ENCODE assay signal across 20 cellular contexts in genomic region chr2:201830666-201831065, GRCh38. TPM values are rescaled to one million over a fixed set of nuclear protein-coding genes. Genes with fewer than 3 reads are reported as not detected.
A peak's percentile ranks its signal among the peaks of the same experiment; 100 is the strongest.
DNase-seq lines count a peak whose midpoint lies in the region; ATAC-seq and TF ChIP-seq lines count a peak whose summit lies in the region.
"Had no signal": no experiment of that assay in that cellular context is flagged by ENCODE, and none has a peak within 500 bp of the region (broad histone marks: within the 10 kb centered on the region; RNA-seq: fewer than 3 reads in every experiment).

No MANE protein-coding gene starts in this region.

- H3K4me2 ChIP-seq in mammary epithelial cell (ENCODE audit: insufficient read depth, low read depth, low read length), result no peak overlapping the region

- ATAC-seq in HG03097 (IDR thresholded peaks at IDR 0.05; ENCODE audit: low FRiP score, unreplicated experiment) (no peak), GM19324 (IDR thresholded peaks at IDR 0.05; ENCODE audit: low FRiP score, unreplicated experiment) (no peak)
- ATAC-seq: HepG2, Right ventricle myocardium inferior had no signal

- no peak for TF ChIP-seq CTCF in mammary epithelial cell (conservative IDR thresholded peaks at IDR 0.05 in 1 of 2, IDR thresholded peaks at IDR 0.05 in 1 of 2; ENCODE audit: extremely low read depth in 1 of 2, insufficient read depth in 1 of 2, low read depth in 1 of 2, low read length in 2 of 2)
- no peak for TF ChIP-seq CTCF in breast epithelium (IDR thresholded peaks at IDR 0.05)
- no peak for TF ChIP-seq CTCF in Caco-2 (IDR thresholded peaks at IDR 0.05; ENCODE audit: insufficient read depth in 1 of 2, low read depth in 1 of 2, low read length in 1 of 2, severe bottlenecking in 1 of 2, unreplicated experiment in 1 of 2)

- CTCF ChIA-PET in mammary epithelial cell (lab: Charles Lee; ENCODE audit: low non-redundant PET), result no interaction called here
- CTCF ChIA-PET in Caco-2 (lab: Charles Lee), result no interaction called here

- H3K4me1 ChIP-seq in mammary epithelial cell (ENCODE audit: insufficient read depth, low read length) (peaks cover 68% of the 10 kb centered on the region), breast epithelium (no peaks in the 10 kb centered on the region), Caco-2 (no peaks in the 10 kb centered on the region)
- H3K4me1 ChIP-seq: BE2C, Peyer's patch had no signal

- H3K27ac ChIP-seq in mammary epithelial cell (ENCODE audit: insufficient read depth, low read depth, low read length), result no peak overlapping the region
- H3K27ac ChIP-seq in breast epithelium, result no peak overlapping the region
- H3K27ac ChIP-seq: 22Rv1, Peyer's patch had no signal

- H3K36me3 Mint-ChIP-seq in Caco-2 (ENCODE audit: insufficient read depth, unreplicated experiment), result no peaks in the 10 kb centered on the region

- no peaks in the 10 kb centered on the region for H3K27me3 Mint-ChIP-seq in Caco-2 (ENCODE audit: insufficient read depth, unreplicated experiment)

- BruUV-seq in mammary epithelial cell (replicated peaks; lab: Mats Ljungman, UMichigan) (no TSS peak), Caco-2 (replicated peaks; lab: Mats Ljungman, UMichigan) (no TSS peak)

- TF ChIP-seq POLR2A in breast epithelium (IDR thresholded peaks at IDR 0.05), result no peak

- H3K4me1 Mint-ChIP-seq in Caco-2 (ENCODE audit: low read depth, unreplicated experiment), result no peaks in the 10 kb centered on the region

- H3K27ac Mint-ChIP-seq in Caco-2 (ENCODE audit: unreplicated experiment), result no peak overlapping the region
- H3K27ac Mint-ChIP-seq: CD4-positive, alpha-beta T cell had no signal

- POLR2A ChIA-PET in Caco-2 (lab: Charles Lee), result no interaction called here

- H3K9me3 ChIP-seq in mammary epithelial cell (replicated peaks; ENCODE audit: insufficient read depth, low read length), result no peaks in the 10 kb centered on the region
- no peaks in the 10 kb centered on the region for H3K9me3 ChIP-seq in breast epithelium
- H3K9me3 ChIP-seq in Caco-2, result no peaks in the 10 kb centered on the region
- H3K9me3 ChIP-seq: BE2C, MG63, Peyer's patch had no signal

- WGBS in mammary epithelial cell (ENCODE audit: low coverage, missing lambda C conversion rate), result 100% methylated on average over 1 of the region's 1 CpG

- in situ Hi-C loops in mammary epithelial cell (cut with MboI; ENCODE audit: low sequenced_read_pairs in 2 of 2), result no loop called here

- no peaks in the 10 kb centered on the region for H3K79me2 ChIP-seq in mammary epithelial cell (ENCODE audit: insufficient read depth, low read length)

- no peak overlapping the region for H3K9ac ChIP-seq in mammary epithelial cell (ENCODE audit: insufficient read depth, low read length)

- H3K27me3 ChIP-seq in mammary epithelial cell (ENCODE audit: insufficient read depth, low read length), result no peaks in the 10 kb centered on the region
- no peaks in the 10 kb centered on the region for H3K27me3 ChIP-seq in breast epithelium
- H3K27me3 ChIP-seq in Caco-2 (replicated peaks; ENCODE audit: control insufficient read depth, insufficient read depth, low read length), result no peaks in the 10 kb centered on the region
- H3K27me3 ChIP-seq: BE2C, MG63, Peyer's patch had no signal

- no peak overlapping the region for H3K4me3 Mint-ChIP-seq in Caco-2 (ENCODE audit: unreplicated experiment)
- H3K4me3 Mint-ChIP-seq: CD4-positive, alpha-beta T cell had no signal

- DNase-seq in mammary epithelial cell, result no peak
- DNase-seq in breast epithelium (ENCODE audit: low spot score in 2 of 2), result no peak
- peak; percentile 17 for DNase-seq in NOMO-1 treated with DMSO at 0.1 percent for 48 hours (lab: John Stamatoyannopoulos, UW; ENCODE audit: unreplicated experiment)
- DNase-seq in kidney tubule cell (ENCODE audit: low spot score), result peak; percentile 39
- DNase-seq in Caco-2, result no peak
- no peak for DNase-seq in NCI-H82 treated with DMSO at 0.1 percent for 48 hours (lab: John Stamatoyannopoulos, UW; ENCODE audit: unreplicated experiment)
- DNase-seq: BE2C; Calu3; CD4-positive, alpha-beta T cell; DMS79; MG63; NCI-H1436; NCI-H2029 treated with DMSO at 0.1 percent for 48 hours; NCI-H510A treated with DMSO at 0.1 percent for 48 hours; Peyer's patch had no signal

- peaks cover 12% of the 10 kb centered on the region for H3K9me3 Mint-ChIP-seq in Caco-2 (ENCODE audit: unreplicated experiment)
- H3K9me3 Mint-ChIP-seq: CD4-positive, alpha-beta T cell had no signal

- no peak overlapping the region for H3K4me3 ChIP-seq in mammary epithelial cell (replicated peaks in 1 of 3; ENCODE audit: insufficient read depth in 1 of 3, low read depth in 2 of 3, low read length in 3 of 3)
- no peak overlapping the region for H3K4me3 ChIP-seq in breast epithelium
- H3K4me3 ChIP-seq in Caco-2 (ENCODE audit: low read depth, low read length), result no peak overlapping the region
- H3K4me3 ChIP-seq: MG63, Peyer's patch had no signal

- H3K36me3 ChIP-seq in mammary epithelial cell (ENCODE audit: insufficient read depth, low read length) (no peaks in the 10 kb centered on the region), breast epithelium (no peaks in the 10 kb centered on the region), Caco-2 (ENCODE audit: control insufficient read depth, insufficient read depth, low read length) (no peaks in the 10 kb centered on the region)
- H3K36me3 ChIP-seq: BE2C, MG63, Peyer's patch had no signal

- intact Hi-C loops in mammary epithelial cell (cut with micrococcal nuclease), result loop anchor here (5.0 kb wide), 1 partner anchor 33 kb away; no protein-coding TSS in a partner anchor
- intact Hi-C loops in breast epithelium (cut with DNase I; ENCODE audit: low total_unique reads), result no loop called here
- intact Hi-C loops in Caco-2 (cut with micrococcal nuclease; ENCODE audit: unreplicated experiment), result no loop called here

- dilution Hi-C loops in mammary epithelial cell (cut with HindIII; ENCODE audit: low sequenced_read_pairs), result no loop called here

- H4K20me1 ChIP-seq in mammary epithelial cell (ENCODE audit: insufficient read depth, low read length), result no peaks in the 10 kb centered on the region

- peak overlapping the region; percentile 54 for H2AFZ ChIP-seq in mammary epithelial cell (ENCODE audit: low read depth, low read length)

RNA-seq across cellular contexts. Expression of gene CDK15, which starts 24.3 kb away (rescaled TPM):
- total RNA-seq in mammary epithelial cell (1 to 10 TPM; 3.5 to 5.7 TPM), breast epithelium (1 to 10 TPM in 2 of 3 donors, under 1 TPM in 1; 0.33 to 4.6 (median 2.2) TPM), Caco-2 (2022) (not detected in 2 replicates)
- polyA plus RNA-seq in mammary epithelial cell, result 3.1 TPM
- 10.0 TPM for polyA minus RNA-seq in mammary epithelial cell
- total RNA-seq: Calu3; CD4-positive, alpha-beta T cell; HepG2 had no signal
- polyA plus RNA-seq: HepG2 had no signal

RNA-seq across cellular contexts. Expression of gene ALS2, which starts 49.9 kb away (rescaled TPM):
- total RNA-seq in mammary epithelial cell, result 10 to 100 TPM; 46.2 to 53.3 TPM
- 15.1 TPM for polyA plus RNA-seq in mammary epithelial cell
- 45.7 TPM for polyA minus RNA-seq in mammary epithelial cell
- 10 to 100 TPM; 19.7 to 28.4 (median 19.7) TPM for total RNA-seq in breast epithelium
- 34.2 and 38.3 TPM in 2 replicates for total RNA-seq in Caco-2 (2022)

Comparison
In these comparisons a context has a peak if more than half of its experiments do, and no peak if none do; other contexts are left out.
1. DNase-seq: peak in NOMO-1 treated with DMSO at 0.1 percent for 48 hours (single experiment) and kidney tubule cell (single experiment); none in mammary epithelial cell (single experiment), breast epithelium (0 of 2), Caco-2 (0 of 2) and NCI-H82 treated with DMSO at 0.1 percent for 48 hours (single experiment).